1 cellular context compared by ENCODE assay signal in the genomic region with DNA sequence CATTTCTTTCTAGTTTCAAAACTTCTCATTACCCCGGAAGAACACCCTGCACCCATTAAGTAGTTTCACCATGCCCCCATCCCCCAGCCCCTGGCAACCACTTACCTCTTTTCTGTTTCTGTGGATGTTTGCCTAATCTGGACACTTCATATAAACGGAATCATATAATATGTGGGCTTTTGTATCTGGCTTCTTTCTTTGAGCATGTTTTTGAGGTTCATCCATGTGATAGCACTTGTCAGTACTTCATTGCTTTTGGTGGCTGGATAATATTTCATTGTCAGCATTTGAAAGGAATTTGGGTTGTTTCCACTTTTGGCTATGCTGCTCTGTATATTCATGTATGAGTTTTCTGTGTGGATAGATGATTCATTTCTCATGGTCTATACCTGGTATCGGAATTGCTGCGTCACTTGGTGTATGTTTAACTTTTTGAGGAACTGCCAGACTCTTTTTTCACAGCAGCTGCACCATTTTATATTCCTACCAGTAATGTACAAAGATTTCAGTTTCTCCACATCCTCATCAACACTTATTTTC.
TF ChIP-seq lines count a peak whose summit lies in the region.

No MANE protein-coding gene starts in this region.

TF ChIP-seq in GM12878, 131 proteins besides CTCF, POLR2A, EP300 and RAD21 (continued from another document and continues in another):
- TF ChIP-seq, protein P1, sequence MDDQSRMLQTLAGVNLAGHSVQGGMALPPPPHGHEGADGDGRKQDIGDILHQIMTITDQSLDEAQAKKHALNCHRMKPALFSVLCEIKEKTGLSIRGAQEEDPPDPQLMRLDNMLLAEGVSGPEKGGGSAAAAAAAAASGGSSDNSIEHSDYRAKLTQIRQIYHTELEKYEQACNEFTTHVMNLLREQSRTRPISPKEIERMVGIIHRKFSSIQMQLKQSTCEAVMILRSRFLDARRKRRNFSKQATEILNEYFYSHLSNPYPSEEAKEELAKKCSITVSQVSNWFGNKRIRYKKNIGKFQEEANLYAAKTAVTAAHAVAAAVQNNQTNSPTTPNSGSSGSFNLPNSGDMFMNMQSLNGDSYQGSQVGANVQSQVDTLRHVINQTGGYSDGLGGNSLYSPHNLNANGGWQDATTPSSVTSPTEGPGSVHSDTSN (IDR thresholded peaks at IDR 0.05; ENCODE audit: insufficient replicate concordance, low read depth, low read length), result no peak
- TF ChIP-seq BMI1 (IDR thresholded peaks at IDR 0.05; ENCODE audit: borderline replicate concordance) (peak; percentile 77; the same call in 1 of the 2 replicates), RELA (IDR thresholded peaks at IDR 0.05; ENCODE audit: borderline replicate concordance, partially characterized antibody) (no peak), RB1 (IDR thresholded peaks at IDR 0.05; ENCODE audit: borderline replicate concordance) (no peak), SP1 (IDR thresholded peaks at IDR 0.05; ENCODE audit: low read depth, low read length) (no peak), NR2C2 (IDR thresholded peaks at IDR 0.05; ENCODE audit: borderline replicate concordance, control insufficient read depth, insufficient read length, low read depth) (no peak), SMARCA5 (IDR thresholded peaks at IDR 0.05) (no peak; the same call in 1 of the 2 replicates), ZNF384 (IDR thresholded peaks at IDR 0.05; ENCODE audit: borderline replicate concordance, low read depth, low read length) (peak; percentile 68; the same call in 1 of the 2 replicates), CREB1 (IDR thresholded peaks at IDR 0.05; ENCODE audit: low read depth) (peak; percentile 82), MEF2A (IDR thresholded peaks at IDR 0.05; ENCODE audit: insufficient read depth, low read depth, low read length) (peak; percentile 79), HDGF (IDR thresholded peaks at IDR 0.05) (0 out of 2 replicates have a peak, but pooled peaks have one; percentile 16), TCF3 (IDR thresholded peaks at IDR 0.05; ENCODE audit: borderline replicate concordance, insufficient read depth, low read depth, low read length) (no peak), KLF5 (IDR thresholded peaks at IDR 0.05; ENCODE audit: partially characterized antibody) (peak; percentile 85), SREBF1 (IDR thresholded peaks at IDR 0.05; ENCODE audit: low read length) (no peak), ZBED1 (IDR thresholded peaks at IDR 0.05; ENCODE audit: borderline replicate concordance) (0 out of 2 replicates have a peak, but pooled peaks have one; percentile 21), CHD4 (IDR thresholded peaks at IDR 0.05) (0 out of 2 replicates have a peak, but pooled peaks have one; percentile 9), BHLHE40 (IDR thresholded peaks at IDR 0.05; ENCODE audit: borderline replicate concordance in 1 of 2, low read depth in 2 of 2, low read length in 1 of 2) (peak in 1 of 2 experiments; percentile 29; a peak in 1 of 4 replicates), RFX5 (IDR thresholded peaks at IDR 0.05; ENCODE audit: low read depth, low read length) (no peak), JUND (IDR thresholded peaks at IDR 0.05; ENCODE audit: low read depth, low read length) (peak; percentile 36; the same call in 1 of the 2 replicates), TAF1 (IDR thresholded peaks at IDR 0.05; ENCODE audit: borderline replicate concordance, low read depth, low read length) (no peak), GABPA (IDR thresholded peaks at IDR 0.05; ENCODE audit: low read depth) (peak; percentile 65)
- TF ChIP-seq, protein P2, sequence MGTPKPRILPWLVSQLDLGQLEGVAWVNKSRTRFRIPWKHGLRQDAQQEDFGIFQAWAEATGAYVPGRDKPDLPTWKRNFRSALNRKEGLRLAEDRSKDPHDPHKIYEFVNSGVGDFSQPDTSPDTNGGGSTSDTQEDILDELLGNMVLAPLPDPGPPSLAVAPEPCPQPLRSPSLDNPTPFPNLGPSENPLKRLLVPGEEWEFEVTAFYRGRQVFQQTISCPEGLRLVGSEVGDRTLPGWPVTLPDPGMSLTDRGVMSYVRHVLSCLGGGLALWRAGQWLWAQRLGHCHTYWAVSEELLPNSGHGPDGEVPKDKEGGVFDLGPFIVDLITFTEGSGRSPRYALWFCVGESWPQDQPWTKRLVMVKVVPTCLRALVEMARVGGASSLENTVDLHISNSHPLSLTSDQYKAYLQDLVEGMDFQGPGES (IDR thresholded peaks at IDR 0.05), result no peak
- TF ChIP-seq, protein P3, sequence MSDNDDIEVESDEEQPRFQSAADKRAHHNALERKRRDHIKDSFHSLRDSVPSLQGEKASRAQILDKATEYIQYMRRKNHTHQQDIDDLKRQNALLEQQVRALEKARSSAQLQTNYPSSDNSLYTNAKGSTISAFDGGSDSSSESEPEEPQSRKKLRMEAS (IDR thresholded peaks at IDR 0.05; ENCODE audit: low read depth, low read length), result no peak; the same call in 1 of the 2 replicates
- TF ChIP-seq, protein P4, sequence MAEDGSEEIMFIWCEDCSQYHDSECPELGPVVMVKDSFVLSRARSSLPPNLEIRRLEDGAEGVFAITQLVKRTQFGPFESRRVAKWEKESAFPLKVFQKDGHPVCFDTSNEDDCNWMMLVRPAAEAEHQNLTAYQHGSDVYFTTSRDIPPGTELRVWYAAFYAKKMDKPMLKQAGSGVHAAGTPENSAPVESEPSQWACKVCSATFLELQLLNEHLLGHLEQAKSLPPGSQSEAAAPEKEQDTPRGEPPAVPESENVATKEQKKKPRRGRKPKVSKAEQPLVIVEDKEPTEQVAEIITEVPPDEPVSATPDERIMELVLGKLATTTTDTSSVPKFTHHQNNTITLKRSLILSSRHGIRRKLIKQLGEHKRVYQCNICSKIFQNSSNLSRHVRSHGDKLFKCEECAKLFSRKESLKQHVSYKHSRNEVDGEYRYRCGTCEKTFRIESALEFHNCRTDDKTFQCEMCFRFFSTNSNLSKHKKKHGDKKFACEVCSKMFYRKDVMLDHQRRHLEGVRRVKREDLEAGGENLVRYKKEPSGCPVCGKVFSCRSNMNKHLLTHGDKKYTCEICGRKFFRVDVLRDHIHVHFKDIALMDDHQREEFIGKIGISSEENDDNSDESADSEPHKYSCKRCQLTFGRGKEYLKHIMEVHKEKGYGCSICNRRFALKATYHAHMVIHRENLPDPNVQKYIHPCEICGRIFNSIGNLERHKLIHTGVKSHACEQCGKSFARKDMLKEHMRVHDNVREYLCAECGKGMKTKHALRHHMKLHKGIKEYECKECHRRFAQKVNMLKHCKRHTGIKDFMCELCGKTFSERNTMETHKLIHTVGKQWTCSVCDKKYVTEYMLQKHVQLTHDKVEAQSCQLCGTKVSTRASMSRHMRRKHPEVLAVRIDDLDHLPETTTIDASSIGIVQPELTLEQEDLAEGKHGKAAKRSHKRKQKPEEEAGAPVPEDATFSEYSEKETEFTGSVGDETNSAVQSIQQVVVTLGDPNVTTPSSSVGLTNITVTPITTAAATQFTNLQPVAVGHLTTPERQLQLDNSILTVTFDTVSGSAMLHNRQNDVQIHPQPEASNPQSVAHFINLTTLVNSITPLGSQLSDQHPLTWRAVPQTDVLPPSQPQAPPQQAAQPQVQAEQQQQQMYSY (CRISPR knock-in tag; IDR thresholded peaks at IDR 0.05), result no peak
- TF ChIP-seq, protein P5, sequence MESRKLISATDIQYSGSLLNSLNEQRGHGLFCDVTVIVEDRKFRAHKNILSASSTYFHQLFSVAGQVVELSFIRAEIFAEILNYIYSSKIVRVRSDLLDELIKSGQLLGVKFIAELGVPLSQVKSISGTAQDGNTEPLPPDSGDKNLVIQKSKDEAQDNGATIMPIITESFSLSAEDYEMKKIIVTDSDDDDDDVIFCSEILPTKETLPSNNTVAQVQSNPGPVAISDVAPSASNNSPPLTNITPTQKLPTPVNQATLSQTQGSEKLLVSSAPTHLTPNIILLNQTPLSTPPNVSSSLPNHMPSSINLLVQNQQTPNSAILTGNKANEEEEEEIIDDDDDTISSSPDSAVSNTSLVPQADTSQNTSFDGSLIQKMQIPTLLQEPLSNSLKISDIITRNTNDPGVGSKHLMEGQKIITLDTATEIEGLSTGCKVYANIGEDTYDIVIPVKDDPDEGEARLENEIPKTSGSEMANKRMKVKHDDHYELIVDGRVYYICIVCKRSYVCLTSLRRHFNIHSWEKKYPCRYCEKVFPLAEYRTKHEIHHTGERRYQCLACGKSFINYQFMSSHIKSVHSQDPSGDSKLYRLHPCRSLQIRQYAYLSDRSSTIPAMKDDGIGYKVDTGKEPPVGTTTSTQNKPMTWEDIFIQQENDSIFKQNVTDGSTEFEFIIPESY (IDR thresholded peaks at IDR 0.05), result no peak
- TF ChIP-seq, protein P6, sequence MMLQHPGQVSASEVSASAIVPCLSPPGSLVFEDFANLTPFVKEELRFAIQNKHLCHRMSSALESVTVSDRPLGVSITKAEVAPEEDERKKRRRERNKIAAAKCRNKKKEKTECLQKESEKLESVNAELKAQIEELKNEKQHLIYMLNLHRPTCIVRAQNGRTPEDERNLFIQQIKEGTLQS (IDR thresholded peaks at IDR 0.05; ENCODE audit: borderline replicate concordance, extremely low read depth, low read depth, low read length), result no peak
- TF ChIP-seq, protein P7, sequence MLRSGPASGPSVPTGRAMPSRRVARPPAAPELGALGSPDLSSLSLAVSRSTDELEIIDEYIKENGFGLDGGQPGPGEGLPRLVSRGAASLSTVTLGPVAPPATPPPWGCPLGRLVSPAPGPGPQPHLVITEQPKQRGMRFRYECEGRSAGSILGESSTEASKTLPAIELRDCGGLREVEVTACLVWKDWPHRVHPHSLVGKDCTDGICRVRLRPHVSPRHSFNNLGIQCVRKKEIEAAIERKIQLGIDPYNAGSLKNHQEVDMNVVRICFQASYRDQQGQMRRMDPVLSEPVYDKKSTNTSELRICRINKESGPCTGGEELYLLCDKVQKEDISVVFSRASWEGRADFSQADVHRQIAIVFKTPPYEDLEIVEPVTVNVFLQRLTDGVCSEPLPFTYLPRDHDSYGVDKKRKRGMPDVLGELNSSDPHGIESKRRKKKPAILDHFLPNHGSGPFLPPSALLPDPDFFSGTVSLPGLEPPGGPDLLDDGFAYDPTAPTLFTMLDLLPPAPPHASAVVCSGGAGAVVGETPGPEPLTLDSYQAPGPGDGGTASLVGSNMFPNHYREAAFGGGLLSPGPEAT (IDR thresholded peaks at IDR 0.05; ENCODE audit: low read depth), result peak; percentile 92
- TF ChIP-seq, protein P8, sequence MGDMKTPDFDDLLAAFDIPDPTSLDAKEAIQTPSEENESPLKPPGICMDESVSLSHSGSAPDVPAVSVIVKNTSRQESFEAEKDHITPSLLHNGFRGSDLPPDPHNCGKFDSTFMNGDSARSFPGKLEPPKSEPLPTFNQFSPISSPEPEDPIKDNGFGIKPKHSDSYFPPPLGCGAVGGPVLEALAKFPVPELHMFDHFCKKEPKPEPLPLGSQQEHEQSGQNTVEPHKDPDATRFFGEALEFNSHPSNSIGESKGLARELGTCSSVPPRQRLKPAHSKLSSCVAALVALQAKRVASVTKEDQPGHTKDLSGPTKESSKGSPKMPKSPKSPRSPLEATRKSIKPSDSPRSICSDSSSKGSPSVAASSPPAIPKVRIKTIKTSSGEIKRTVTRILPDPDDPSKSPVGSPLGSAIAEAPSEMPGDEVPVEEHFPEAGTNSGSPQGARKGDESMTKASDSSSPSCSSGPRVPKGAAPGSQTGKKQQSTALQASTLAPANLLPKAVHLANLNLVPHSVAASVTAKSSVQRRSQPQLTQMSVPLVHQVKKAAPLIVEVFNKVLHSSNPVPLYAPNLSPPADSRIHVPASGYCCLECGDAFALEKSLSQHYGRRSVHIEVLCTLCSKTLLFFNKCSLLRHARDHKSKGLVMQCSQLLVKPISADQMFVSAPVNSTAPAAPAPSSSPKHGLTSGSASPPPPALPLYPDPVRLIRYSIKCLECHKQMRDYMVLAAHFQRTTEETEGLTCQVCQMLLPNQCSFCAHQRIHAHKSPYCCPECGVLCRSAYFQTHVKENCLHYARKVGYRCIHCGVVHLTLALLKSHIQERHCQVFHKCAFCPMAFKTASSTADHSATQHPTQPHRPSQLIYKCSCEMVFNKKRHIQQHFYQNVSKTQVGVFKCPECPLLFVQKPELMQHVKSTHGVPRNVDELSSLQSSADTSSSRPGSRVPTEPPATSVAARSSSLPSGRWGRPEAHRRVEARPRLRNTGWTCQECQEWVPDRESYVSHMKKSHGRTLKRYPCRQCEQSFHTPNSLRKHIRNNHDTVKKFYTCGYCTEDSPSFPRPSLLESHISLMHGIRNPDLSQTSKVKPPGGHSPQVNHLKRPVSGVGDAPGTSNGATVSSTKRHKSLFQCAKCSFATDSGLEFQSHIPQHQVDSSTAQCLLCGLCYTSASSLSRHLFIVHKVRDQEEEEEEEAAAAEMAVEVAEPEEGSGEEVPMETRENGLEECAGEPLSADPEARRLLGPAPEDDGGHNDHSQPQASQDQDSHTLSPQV (IDR thresholded peaks at IDR 0.05), result no peak
- TF ChIP-seq, protein P9, sequence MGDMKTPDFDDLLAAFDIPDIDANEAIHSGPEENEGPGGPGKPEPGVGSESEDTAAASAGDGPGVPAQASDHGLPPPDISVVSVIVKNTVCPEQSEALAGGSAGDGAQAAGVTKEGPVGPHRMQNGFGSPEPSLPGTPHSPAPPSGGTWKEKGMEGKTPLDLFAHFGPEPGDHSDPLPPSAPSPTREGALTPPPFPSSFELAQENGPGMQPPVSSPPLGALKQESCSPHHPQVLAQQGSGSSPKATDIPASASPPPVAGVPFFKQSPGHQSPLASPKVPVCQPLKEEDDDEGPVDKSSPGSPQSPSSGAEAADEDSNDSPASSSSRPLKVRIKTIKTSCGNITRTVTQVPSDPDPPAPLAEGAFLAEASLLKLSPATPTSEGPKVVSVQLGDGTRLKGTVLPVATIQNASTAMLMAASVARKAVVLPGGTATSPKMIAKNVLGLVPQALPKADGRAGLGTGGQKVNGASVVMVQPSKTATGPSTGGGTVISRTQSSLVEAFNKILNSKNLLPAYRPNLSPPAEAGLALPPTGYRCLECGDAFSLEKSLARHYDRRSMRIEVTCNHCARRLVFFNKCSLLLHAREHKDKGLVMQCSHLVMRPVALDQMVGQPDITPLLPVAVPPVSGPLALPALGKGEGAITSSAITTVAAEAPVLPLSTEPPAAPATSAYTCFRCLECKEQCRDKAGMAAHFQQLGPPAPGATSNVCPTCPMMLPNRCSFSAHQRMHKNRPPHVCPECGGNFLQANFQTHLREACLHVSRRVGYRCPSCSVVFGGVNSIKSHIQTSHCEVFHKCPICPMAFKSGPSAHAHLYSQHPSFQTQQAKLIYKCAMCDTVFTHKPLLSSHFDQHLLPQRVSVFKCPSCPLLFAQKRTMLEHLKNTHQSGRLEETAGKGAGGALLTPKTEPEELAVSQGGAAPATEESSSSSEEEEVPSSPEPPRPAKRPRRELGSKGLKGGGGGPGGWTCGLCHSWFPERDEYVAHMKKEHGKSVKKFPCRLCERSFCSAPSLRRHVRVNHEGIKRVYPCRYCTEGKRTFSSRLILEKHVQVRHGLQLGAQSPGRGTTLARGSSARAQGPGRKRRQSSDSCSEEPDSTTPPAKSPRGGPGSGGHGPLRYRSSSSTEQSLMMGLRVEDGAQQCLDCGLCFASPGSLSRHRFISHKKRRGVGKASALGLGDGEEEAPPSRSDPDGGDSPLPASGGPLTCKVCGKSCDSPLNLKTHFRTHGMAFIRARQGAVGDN (IDR thresholded peaks at IDR 0.05), result peak; percentile 69
- TF ChIP-seq, protein P10, sequence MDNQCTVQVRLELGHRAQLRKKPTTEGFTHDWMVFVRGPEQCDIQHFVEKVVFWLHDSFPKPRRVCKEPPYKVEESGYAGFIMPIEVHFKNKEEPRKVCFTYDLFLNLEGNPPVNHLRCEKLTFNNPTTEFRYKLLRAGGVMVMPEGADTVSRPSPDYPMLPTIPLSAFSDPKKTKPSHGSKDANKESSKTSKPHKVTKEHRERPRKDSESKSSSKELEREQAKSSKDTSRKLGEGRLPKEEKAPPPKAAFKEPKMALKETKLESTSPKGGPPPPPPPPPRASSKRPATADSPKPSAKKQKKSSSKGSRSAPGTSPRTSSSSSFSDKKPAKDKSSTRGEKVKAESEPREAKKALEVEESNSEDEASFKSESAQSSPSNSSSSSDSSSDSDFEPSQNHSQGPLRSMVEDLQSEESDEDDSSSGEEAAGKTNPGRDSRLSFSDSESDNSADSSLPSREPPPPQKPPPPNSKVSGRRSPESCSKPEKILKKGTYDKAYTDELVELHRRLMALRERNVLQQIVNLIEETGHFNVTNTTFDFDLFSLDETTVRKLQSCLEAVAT (IDR thresholded peaks at IDR 0.05), result peak; percentile 71
